Comparison of ENCODE assay signal across 9 cellular contexts in genomic region chr6:13354331-13355042, GRCh38. TPM values are rescaled to one million over a fixed set of nuclear protein-coding genes. Genes with fewer than 3 reads are reported as not detected.
DNase-seq lines count a peak whose midpoint lies in the region; ATAC-seq, FAIRE-seq and TF ChIP-seq lines count a peak whose summit lies in the region.
"Had no signal": no experiment of that assay in that cellular context is flagged by ENCODE, and none has a peak within 500 bp of the region (broad histone marks: within the 10 kb centered on the region; RNA-seq: fewer than 3 reads in every experiment).

No MANE protein-coding gene starts in this region.

- H3K4me1 Mint-ChIP-seq in stimulated activated naive CD8-positive, alpha-beta T cell treated with anti-CD3 and anti-CD28 coated beads, Interleukin-15, Interleukin-2, amounts not matched to agents 100 ng/mL and 50 ng/mL, for 24 hours (ENCODE audit: low read depth) = peaks cover 50% of the 10 kb centered on the region
- H3K4me1 Mint-ChIP-seq in activated naive CD8-positive, alpha-beta T cell (ENCODE audit: low read depth) = peaks cover 46% of the 10 kb centered on the region

- POLR2A ChIA-PET in A673 (lab: Charles Lee; ENCODE audit: low non-redundant PET) = no interaction called here

- H3K9me1 ChIP-seq in keratinocyte (ENCODE audit: control insufficient read depth, extremely low read depth, insufficient read depth, low read length) = no peaks in the 10 kb centered on the region

- H3K27ac ChIP-seq in keratinocyte (ENCODE audit: control insufficient read depth, insufficient read depth, low read length) = peak overlapping the region; percentile 94
- no peak overlapping the region for H3K27ac ChIP-seq in A673 (ENCODE audit: low read depth, low read length, poor library complexity, severe bottlenecking)

- no peaks in the 10 kb centered on the region for H3K79me2 ChIP-seq in keratinocyte (ENCODE audit: control insufficient read depth, insufficient read depth, low read length)

- H4K20me1 ChIP-seq in keratinocyte (ENCODE audit: control insufficient read depth, extremely low read depth, insufficient read depth, low read length) = no peaks in the 10 kb centered on the region

- H3K27ac Mint-ChIP-seq in stimulated activated naive CD8-positive, alpha-beta T cell treated with anti-CD3 and anti-CD28 coated beads, Interleukin-15, Interleukin-2, amounts not matched to agents 100 ng/mL and 50 ng/mL, for 24 hours = peak overlapping the region; percentile 92
- H3K27ac Mint-ChIP-seq in activated naive CD8-positive, alpha-beta T cell = peak overlapping the region; percentile 95

- H3K4me2 ChIP-seq in keratinocyte (ENCODE audit: control insufficient read depth, extremely low read depth, insufficient read depth, low read depth, low read length) = peak overlapping the region; percentile 96

- H3K9me3 ChIP-seq in keratinocyte (ENCODE audit: control insufficient read depth, low read depth, low read length) (no peaks in the 10 kb centered on the region), A673 (ENCODE audit: low read depth, low read length, poor library complexity, severe bottlenecking) (no peaks in the 10 kb centered on the region)

- H3K9ac ChIP-seq in keratinocyte (ENCODE audit: control insufficient read depth, extremely low read depth, insufficient read depth, low read length) = peak overlapping the region; percentile 51

- no peak for DNase-seq in stimulated activated naive CD8-positive, alpha-beta T cell treated with anti-CD3 and anti-CD28 coated beads, Interleukin-15, Interleukin-2, amounts not matched to agents 100 U/mL and 50 U/mL, for 24 hours
- DNase-seq in keratinocyte (ENCODE audit: low read depth, low spot score) = no peak
- no peak for DNase-seq in A673 (ENCODE audit: low spot score)
- DNase-seq in DMS153 treated with DMSO at 0.1 percent for 48 hours (lab: John Stamatoyannopoulos, UW; ENCODE audit: unreplicated experiment) = no peak

- no peaks in the 10 kb centered on the region for H3K36me3 Mint-ChIP-seq in stimulated activated naive CD8-positive, alpha-beta T cell treated with anti-CD3 and anti-CD28 coated beads, Interleukin-15, Interleukin-2, amounts not matched to agents 100 ng/mL and 50 ng/mL, for 24 hours (ENCODE audit: low read depth)
- H3K36me3 Mint-ChIP-seq in activated naive CD8-positive, alpha-beta T cell = peaks cover 3% of the 10 kb centered on the region

- dilution Hi-C loops in keratinocyte (cut with MboI; ENCODE audit: extremely low pct_ligation_motif_present, low sequenced_read_pairs) = no loop called here

- H3K27me3 ChIP-seq in keratinocyte (ENCODE audit: control insufficient read depth, extremely low read depth, insufficient read depth, low read length) (no peaks in the 10 kb centered on the region), A673 (replicated peaks; ENCODE audit: insufficient read depth, low read depth, low read length, poor library complexity) (no peaks in the 10 kb centered on the region)

- H2AFZ ChIP-seq in keratinocyte (ENCODE audit: control insufficient read depth, low read length) = no peak overlapping the region

- peak; percentile 71 for FAIRE-seq in keratinocyte (lab: Jason Lieb, UNC)
- FAIRE-seq: islet of Langerhans had no signal

- H3K9me3 Mint-ChIP-seq in stimulated activated naive CD8-positive, alpha-beta T cell treated with anti-CD3 and anti-CD28 coated beads, Interleukin-15, Interleukin-2, amounts not matched to agents 100 ng/mL and 50 ng/mL, for 24 hours = no peaks in the 10 kb centered on the region
- H3K9me3 Mint-ChIP-seq in activated naive CD8-positive, alpha-beta T cell (ENCODE audit: low read depth) = no peaks in the 10 kb centered on the region

- TF ChIP-seq CTCF in keratinocyte (optimal IDR thresholded peaks at IDR 0.05 in 1 of 3, IDR thresholded peaks at IDR 0.05 in 1 of 3, conservative IDR thresholded peaks at IDR 0.05 in 1 of 3; ENCODE audit: extremely low read depth in 1 of 3, insufficient read depth in 2 of 3, low read length in 3 of 3) = no peak
- no peak for TF ChIP-seq CTCF in A673 (conservative IDR thresholded peaks at IDR 0.05; ENCODE audit: low read depth, low read length)

- no peak for ATAC-seq in stimulated activated naive CD8-positive, alpha-beta T cell treated with anti-CD3 and anti-CD28 coated beads, Interleukin-15, Interleukin-2, amounts not matched to agents 100 U/mL and 50 U/mL, for 24 hours
- no peak for ATAC-seq in HG03097 (IDR thresholded peaks at IDR 0.05; ENCODE audit: low FRiP score, unreplicated experiment)
- ATAC-seq in GM21619 (IDR thresholded peaks at IDR 0.05; ENCODE audit: unreplicated experiment) = no peak

- CTCF ChIA-PET in A673 (lab: Charles Lee) = no interaction called here

- peak overlapping the region; percentile 65 for H3K4me3 Mint-ChIP-seq in stimulated activated naive CD8-positive, alpha-beta T cell treated with anti-CD3 and anti-CD28 coated beads, Interleukin-15, Interleukin-2, amounts not matched to agents 100 ng/mL and 50 ng/mL, for 24 hours
- H3K4me3 Mint-ChIP-seq in activated naive CD8-positive, alpha-beta T cell = peak overlapping the region; percentile 77

- H3K4me1 ChIP-seq in keratinocyte (ENCODE audit: control insufficient read depth, extremely low read depth, insufficient read depth, low read length) (peaks cover 55% of the 10 kb centered on the region), A673 (ENCODE audit: insufficient read depth, low read length, poor library complexity, severe bottlenecking) (no peaks in the 10 kb centered on the region)

- BruUV-seq in A673 (replicated peaks; lab: Mats Ljungman, UMichigan) = no TSS peak

- intact Hi-C loops in A673 (cut with micrococcal nuclease; ENCODE audit: unreplicated experiment) = no loop called here

- H3K27me3 Mint-ChIP-seq in stimulated activated naive CD8-positive, alpha-beta T cell treated with anti-CD3 and anti-CD28 coated beads, Interleukin-15, Interleukin-2, amounts not matched to agents 100 ng/mL and 50 ng/mL, for 24 hours = no peaks in the 10 kb centered on the region
- H3K27me3 Mint-ChIP-seq in activated naive CD8-positive, alpha-beta T cell = no peaks in the 10 kb centered on the region

- H3K36me3 ChIP-seq in keratinocyte (ENCODE audit: control insufficient read depth in 2 of 2, extremely low read depth in 1 of 2, insufficient read depth in 2 of 2, low read length in 2 of 2) (no peaks in the 10 kb centered on the region), A673 (ENCODE audit: insufficient read depth, low read length, poor library complexity, severe bottlenecking) (no peaks in the 10 kb centered on the region)

- H3K4me3 ChIP-seq in keratinocyte (ENCODE audit: control insufficient read depth in 2 of 3, extremely low read depth in 1 of 3, insufficient read depth in 2 of 3, low read depth in 1 of 3, low read length in 3 of 3) = no peak overlapping the region
- no peak overlapping the region for H3K4me3 ChIP-seq in A673 (ENCODE audit: low read depth, low read length, poor library complexity, severe bottlenecking)

RNA-seq across cellular contexts. Expression of gene TBC1D7, which starts 26.1 kb away (rescaled TPM):
- 23.3 to 30.4 TPM (median 27.6 TPM) in 3 replicates for polyA plus RNA-seq in keratinocyte
- polyA plus RNA-seq in keratinocyte (2011; ENCODE audit: low read depth) = 13.8 TPM
- 27.2 and 31.0 TPM in 2 replicates for polyA plus RNA-seq in keratinocyte (2011; cell fraction: cytosol; rRNA removed)
- 19.9 and 21.9 TPM in 2 replicates for polyA plus RNA-seq in keratinocyte (2011; cell fraction: nucleus; rRNA removed)
- polyA plus RNA-seq in keratinocyte (2012; ENCODE audit: low replicate concordance) = 18.0 and 21.3 TPM in 2 replicates
- polyA minus RNA-seq in keratinocyte = 14.5 to 20.5 TPM (median 16.3 TPM) in 3 replicates
- polyA minus RNA-seq in keratinocyte (2011; cell fraction: cytosol; rRNA and poly(A)+ RNA removed) = 5.2 TPM
- polyA minus RNA-seq in keratinocyte (2011; cell fraction: nucleus; rRNA and poly(A)+ RNA removed) = 5.9 and 12.3 TPM in 2 replicates
- 32.1 and 34.2 TPM in 2 replicates for total RNA-seq in A673 (2021)
